1 cellular context compared by ENCODE assay signal in genomic region chr2:108029912-108030311, GRCh38.
TF ChIP-seq lines count a peak whose summit lies in the region.

No MANE protein-coding gene starts in this region.

TF ChIP-seq in SK-N-SH, 30 proteins besides CTCF, POLR2A, EP300 and RAD21 (continued from another document):
- TF ChIP-seq ZBTB33 (IDR thresholded peaks at IDR 0.05; ENCODE audit: borderline replicate concordance, low read depth) (no peak), POLR2AphosphoS5 (IDR thresholded peaks at IDR 0.05; ENCODE audit: low read depth, low read length) (no peak), TAF1 (IDR thresholded peaks at IDR 0.05; ENCODE audit: borderline replicate concordance, low read depth, low read length) (no peak), TCF12 (IDR thresholded peaks at IDR 0.05) (no peak), GABPA (IDR thresholded peaks at IDR 0.05; ENCODE audit: low read depth) (no peak), NFIC (IDR thresholded peaks at IDR 0.05; ENCODE audit: borderline replicate concordance) (no peak), USF2 (IDR thresholded peaks at IDR 0.05; ENCODE audit: borderline replicate concordance, low read depth, low read length) (no peak), RFX5 (IDR thresholded peaks at IDR 0.05; ENCODE audit: low read length) (no peak), FOXJ3 (CRISPR knock-in tag; IDR thresholded peaks at IDR 0.05) (no peak), JUND (IDR thresholded peaks at IDR 0.05) (no peak), CHD2 (IDR thresholded peaks at IDR 0.05; ENCODE audit: low read length, partially characterized antibody) (no peak), USF1 (IDR thresholded peaks at IDR 0.05; ENCODE audit: borderline replicate concordance, low read depth) (no peak)
TF ChIP-seq in SK-N-SH: peak in this region for 0.
